ENCODE assay signal across 20 cellular contexts in the genomic region with DNA sequence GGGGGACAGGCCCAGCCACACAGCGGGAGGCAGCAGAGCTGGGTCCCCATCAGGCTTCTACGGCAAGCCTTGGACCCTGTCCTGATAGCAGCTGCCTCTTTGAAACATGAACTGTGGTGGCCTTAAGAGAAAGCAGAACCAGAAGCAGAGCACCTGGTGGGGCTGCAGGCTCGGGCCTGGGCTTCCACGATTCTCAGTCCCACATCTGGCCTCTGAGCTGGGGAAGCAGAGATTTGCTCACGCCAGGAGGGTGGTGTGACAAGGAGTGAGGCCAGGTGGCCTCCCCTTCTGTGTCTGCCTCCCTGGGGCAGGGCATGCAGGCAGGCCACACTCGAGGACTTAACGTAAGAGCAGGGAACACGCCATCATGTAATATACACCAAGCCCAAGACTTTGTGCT. TPM values are rescaled to one million over a fixed set of nuclear protein-coding genes. Genes with fewer than 3 reads are reported as not detected.
DNase-seq lines count a peak whose midpoint lies in the region; ATAC-seq and TF ChIP-seq lines count a peak whose summit lies in the region.
"Had no signal": no experiment of that assay in that cellular context is flagged by ENCODE, and none has a peak within 500 bp of the region (broad histone marks: within the 10 kb centered on the region; RNA-seq: fewer than 3 reads in every experiment).

No MANE protein-coding gene starts in this region.

- no peak for TF ChIP-seq CTCF in glutamatergic neuron (IDR thresholded peaks at IDR 0.05; ENCODE audit: partially characterized antibody, unreplicated experiment)

- peaks cover 34% of the 10 kb centered on the region for H3K4me1 Mint-ChIP-seq in activated naive CD8-positive, alpha-beta T cell (ENCODE audit: low read depth)
- peaks cover 31% of the 10 kb centered on the region for H3K4me1 Mint-ChIP-seq in activated naive CD8-positive, alpha-beta T cell treated with anti-CD3 and anti-CD28 coated beads, Interleukin-2, amount 50 U/mL, for 24 hours
- peaks cover 42% of the 10 kb centered on the region for H3K4me1 Mint-ChIP-seq in stimulated activated effector memory CD8-positive, alpha-beta T cell treated with anti-CD3 and anti-CD28 coated beads, Interleukin-12 subunit alpha, Interleukin-12 subunit beta, amount 100 ng/mL, for 72 hours
- H3K4me1 Mint-ChIP-seq in glutamatergic neuron (ENCODE audit: low read depth, unreplicated experiment), result peaks cover 5% of the 10 kb centered on the region

- no peaks in the 10 kb centered on the region for H3K27me3 Mint-ChIP-seq in activated naive CD8-positive, alpha-beta T cell
- no peaks in the 10 kb centered on the region for H3K27me3 Mint-ChIP-seq in activated naive CD8-positive, alpha-beta T cell treated with anti-CD3 and anti-CD28 coated beads, Interleukin-2, amount 50 U/mL, for 24 hours
- peaks cover 8% of the 10 kb centered on the region for H3K27me3 Mint-ChIP-seq in glutamatergic neuron (ENCODE audit: unreplicated experiment)
- H3K27me3 Mint-ChIP-seq: T-cell had no signal

- peak overlapping the region; percentile 54 for H3K27ac Mint-ChIP-seq in activated naive CD8-positive, alpha-beta T cell
- H3K27ac Mint-ChIP-seq in activated naive CD8-positive, alpha-beta T cell treated with anti-CD3 and anti-CD28 coated beads, Interleukin-2, amount 50 U/mL, for 24 hours, result no peak overlapping the region
- H3K27ac Mint-ChIP-seq in stimulated activated effector memory CD8-positive, alpha-beta T cell treated with anti-CD3 and anti-CD28 coated beads, Interleukin-12 subunit alpha, Interleukin-12 subunit beta, amount 100 ng/mL, for 72 hours, result peak overlapping the region; percentile 58
- no peak overlapping the region for H3K27ac Mint-ChIP-seq in glutamatergic neuron (ENCODE audit: unreplicated experiment)
- H3K27ac Mint-ChIP-seq: T-cell had no signal

- no peak overlapping the region for H3K27ac ChIP-seq in substantia nigra (ENCODE audit: low read depth, low read length, poor library complexity, severe bottlenecking)
- H3K27ac ChIP-seq: GM23248, PC-9, SK-N-MC had no signal

- DNase-seq in activated naive CD8-positive, alpha-beta T cell treated with anti-CD3 and anti-CD28 coated beads, Interleukin-2, amount 50 U/mL, for 24 hours, result no peak
- DNase-seq in RPMI8226 (peak; percentile 61), glutamatergic neuron (no peak), substantia nigra (lab: John Stamatoyannopoulos, UW) (no peak)
- DNase-seq in stimulated activated effector memory CD8-positive, alpha-beta T cell treated with anti-CD3 and anti-CD28 coated beads, Interleukin-12 subunit alpha, Interleukin-12 subunit beta, amount 100 ng/mL, for 72 hours (ENCODE audit: low spot score in 2 of 2), result no peak
- DNase-seq in central memory CD4-positive, alpha-beta T cell, result no peak
- DNase-seq: GM23248, KG1, NCI-H1092, NCI-H2081 treated with DMSO at 0.1 percent for 48 hours, NCI-H226, NCI-H69, PC-9, T-cell had no signal

- no peaks in the 10 kb centered on the region for H3K9me3 Mint-ChIP-seq in activated naive CD8-positive, alpha-beta T cell (ENCODE audit: low read depth)
- H3K9me3 Mint-ChIP-seq in activated naive CD8-positive, alpha-beta T cell treated with anti-CD3 and anti-CD28 coated beads, Interleukin-2, amount 50 U/mL, for 24 hours, result no peaks in the 10 kb centered on the region
- no peaks in the 10 kb centered on the region for H3K9me3 Mint-ChIP-seq in stimulated activated effector memory CD8-positive, alpha-beta T cell treated with anti-CD3 and anti-CD28 coated beads, Interleukin-12 subunit alpha, Interleukin-12 subunit beta, amount 100 ng/mL, for 72 hours
- no peaks in the 10 kb centered on the region for H3K9me3 Mint-ChIP-seq in glutamatergic neuron (ENCODE audit: unreplicated experiment)
- H3K9me3 Mint-ChIP-seq: T-cell had no signal

- no peaks in the 10 kb centered on the region for H3K36me3 Mint-ChIP-seq in activated naive CD8-positive, alpha-beta T cell
- H3K36me3 Mint-ChIP-seq in activated naive CD8-positive, alpha-beta T cell treated with anti-CD3 and anti-CD28 coated beads, Interleukin-2, amount 50 U/mL, for 24 hours (ENCODE audit: low read depth), result no peaks in the 10 kb centered on the region
- H3K36me3 Mint-ChIP-seq in stimulated activated effector memory CD8-positive, alpha-beta T cell treated with anti-CD3 and anti-CD28 coated beads, Interleukin-12 subunit alpha, Interleukin-12 subunit beta, amount 100 ng/mL, for 72 hours, result peaks cover 13% of the 10 kb centered on the region
- no peaks in the 10 kb centered on the region for H3K36me3 Mint-ChIP-seq in glutamatergic neuron (ENCODE audit: unreplicated experiment)
- H3K36me3 Mint-ChIP-seq: T-cell had no signal

- H3K4me3 Mint-ChIP-seq in activated naive CD8-positive, alpha-beta T cell, result no peak overlapping the region
- H3K4me3 Mint-ChIP-seq in activated naive CD8-positive, alpha-beta T cell treated with anti-CD3 and anti-CD28 coated beads, Interleukin-2, amount 50 U/mL, for 24 hours, result no peak overlapping the region
- no peak overlapping the region for H3K4me3 Mint-ChIP-seq in stimulated activated effector memory CD8-positive, alpha-beta T cell treated with anti-CD3 and anti-CD28 coated beads, Interleukin-12 subunit alpha, Interleukin-12 subunit beta, amount 100 ng/mL, for 72 hours
- H3K4me3 Mint-ChIP-seq in glutamatergic neuron (ENCODE audit: unreplicated experiment), result no peak overlapping the region
- H3K4me3 Mint-ChIP-seq: T-cell had no signal

- no peak for ATAC-seq in activated naive CD8-positive, alpha-beta T cell treated with anti-CD3 and anti-CD28 coated beads, Interleukin-2, amount 50 U/mL, for 24 hours
- peak; percentile 33 for ATAC-seq in HG02798 (IDR thresholded peaks at IDR 0.05; ENCODE audit: poor library complexity, unreplicated experiment)
- ATAC-seq in stimulated activated effector memory CD8-positive, alpha-beta T cell treated with anti-CD3 and anti-CD28 coated beads, Interleukin-12 subunit alpha, Interleukin-12 subunit beta, amount 100 ng/mL, for 72 hours, result no peak
- ATAC-seq: HCT116, Right ventricle myocardium inferior, T-cell had no signal

RNA-seq across cellular contexts. Expression of a gene that starts 14.1 kb away (rescaled TPM):
- 89.7 TPM for total RNA-seq in glutamatergic neuron (ENCODE audit: unreplicated experiment)

RNA-seq across cellular contexts. Expression of a gene that starts 42.4 kb away (rescaled TPM):
- 281 TPM for total RNA-seq in glutamatergic neuron (ENCODE audit: unreplicated experiment)

RNA-seq across cellular contexts. Expression of a gene that starts 59.6 kb away (rescaled TPM):
- not detected for total RNA-seq in glutamatergic neuron (ENCODE audit: unreplicated experiment)
- total RNA-seq: GM23248, M059J, PC-9, Right ventricle myocardium inferior, T-cell had no signal

Comparison
In these comparisons a context has a peak if more than half of its experiments do, and no peak if none do; other contexts are left out.
1. H3K27ac Mint-ChIP-seq: peak in activated naive CD8-positive, alpha-beta T cell (single experiment) and stimulated activated effector memory CD8-positive, alpha-beta T cell treated with anti-CD3 and anti-CD28 coated beads, Interleukin-12 subunit alpha, Interleukin-12 subunit beta, amount 100 ng/mL, for 72 hours (single experiment); none in activated naive CD8-positive, alpha-beta T cell treated with anti-CD3 and anti-CD28 coated beads, Interleukin-2, amount 50 U/mL, for 24 hours (single experiment) and glutamatergic neuron (single experiment).